1 cellular context compared by ENCODE assay signal in the genomic region with DNA sequence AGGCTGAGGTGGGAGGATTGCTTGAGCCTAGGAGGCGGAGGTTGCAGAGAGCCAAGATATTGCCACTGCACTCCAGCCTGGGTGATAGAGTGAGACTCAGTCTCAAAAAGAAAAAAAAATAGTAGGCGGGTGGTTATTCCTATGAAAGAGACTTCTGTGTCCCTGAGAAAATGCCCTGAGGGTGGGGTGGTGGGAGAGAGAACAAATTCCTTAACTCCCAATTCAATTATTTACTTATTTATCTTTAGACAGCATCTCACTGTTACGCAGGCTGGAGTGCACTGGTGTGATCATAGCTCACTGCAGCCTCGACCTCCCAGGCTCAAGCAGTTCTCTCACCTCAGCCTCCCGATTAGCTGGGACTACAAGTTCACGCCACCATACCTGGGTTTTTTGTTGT.
TF ChIP-seq lines count a peak whose summit lies in the region.

No MANE protein-coding gene starts in this region.

TF ChIP-seq in K562, 482 proteins besides CTCF, POLR2A, EP300 and RAD21:
- TF ChIP-seq SAFB2 (IDR thresholded peaks at IDR 0.05; ENCODE audit: borderline replicate concordance, low read depth, low read length, severe bottlenecking) (no peak), GATAD2A (IDR thresholded peaks at IDR 0.05) (no peak), LCOR (CRISPR knock-in tag; IDR thresholded peaks at IDR 0.05) (no peak), FOXK1 (CRISPR knock-in tag; IDR thresholded peaks at IDR 0.05; ENCODE audit: borderline replicate concordance) (no peak), KDM2B (CRISPR knock-in tag; IDR thresholded peaks at IDR 0.05) (no peak)
TF ChIP-seq in K562: peak in this region for 0.
